In genomic region chr5:55429707-55430253, GRCh38 we compare ENCODE assay signal across 15 cellular contexts.
DNase-seq lines count a peak whose midpoint lies in the region; ATAC-seq, FAIRE-seq and TF ChIP-seq lines count a peak whose summit lies in the region.
"Had no signal": no experiment of that assay in that cellular context is flagged by ENCODE, and none has a peak within 500 bp of the region (broad histone marks: within the 10 kb centered on the region; RNA-seq: fewer than 3 reads in every experiment).

No MANE protein-coding gene starts in this region.

- H3K4me3 Mint-ChIP-seq in nephron = no peak overlapping the region
- H3K4me3 Mint-ChIP-seq: activated naive CD4-positive, alpha-beta T cell treated with anti-CD3 and anti-CD28 coated beads for 36 hours; endodermal cell had no signal

- H3K27me3 ChIP-seq in ascending aorta (no peaks in the 10 kb centered on the region), psoas muscle (ENCODE audit: insufficient read depth in 3 of 3, low read length in 2 of 3) (no peaks in the 10 kb centered on the region)
- H3K27me3 ChIP-seq: vagina had no signal

- TF ChIP-seq CTCF in ascending aorta (IDR thresholded peaks at IDR 0.05) (no peak), nephron (IDR thresholded peaks at IDR 0.05; ENCODE audit: unreplicated experiment in 3 of 3) (no peak), psoas muscle (IDR thresholded peaks at IDR 0.05) (no peak)

- ATAC-seq in HG03565 (IDR thresholded peaks at IDR 0.05; ENCODE audit: unreplicated experiment) (no peak), psoas muscle (no peak), GM19324 (IDR thresholded peaks at IDR 0.05; ENCODE audit: low FRiP score, unreplicated experiment) (no peak)

- H3K9me3 ChIP-seq in ascending aorta = peaks cover 0 to 6% of the 10 kb centered on the region in 2 donors
- no peaks in the 10 kb centered on the region for H3K9me3 ChIP-seq in psoas muscle
- H3K9me3 ChIP-seq: vagina had no signal

- H3K27ac Mint-ChIP-seq in nephron = peak overlapping the region in 2 of 3 experiments; percentile 9 to 19
- H3K27ac Mint-ChIP-seq: endodermal cell had no signal

- H3K27ac ChIP-seq in ascending aorta = peak overlapping the region; percentile 14 to 63
- H3K27ac ChIP-seq in psoas muscle = no peak overlapping the region
- H3K27ac ChIP-seq: HL-60, parathyroid adenoma, vagina had no signal

- peaks cover 31% of the 10 kb centered on the region for H3K9me3 Mint-ChIP-seq in nephron

- H3K36me3 ChIP-seq in ascending aorta = peaks cover 23 to 44% of the 10 kb centered on the region in 2 donors
- peaks cover 4 to 15% of the 10 kb centered on the region in 2 donors for H3K36me3 ChIP-seq in psoas muscle (ENCODE audit: insufficient read depth in 1 of 2, low read depth in 1 of 2)

- H3K4me3 ChIP-seq in ascending aorta (no peak overlapping the region), psoas muscle (no peak overlapping the region)
- H3K4me3 ChIP-seq: vagina had no signal

- FAIRE-seq in HTR-8/SVneo (lab: Jason Lieb, UNC) = peak; percentile 26
- FAIRE-seq: bronchial epithelial cell, GM12892 had no signal

- peaks cover 0 to 16% of the 10 kb centered on the region in 2 donors for H3K4me1 ChIP-seq in ascending aorta
- H3K4me1 ChIP-seq in psoas muscle = peaks cover 42% of the 10 kb centered on the region
- H3K4me1 ChIP-seq: parathyroid adenoma, vagina had no signal

- 82 to 90% (median 83%) methylated on average over 9 of the region's 9 CpGs for WGBS in psoas muscle, 3 donors

- no peaks in the 10 kb centered on the region for H3K27me3 Mint-ChIP-seq in nephron (ENCODE audit: low read depth)

- peaks cover 41% of the 10 kb centered on the region for H3K4me1 Mint-ChIP-seq in nephron

- peaks cover 88% of the 10 kb centered on the region for H3K36me3 Mint-ChIP-seq in nephron (ENCODE audit: low read depth)

- DNase-seq in COR-L47 (lab: John Stamatoyannopoulos, UW) (peak; percentile 45), HTR-8/SVneo (ENCODE audit: insufficient read length, low spot score) (no peak), ascending aorta (ENCODE audit: low spot score in 2 of 2) (no peak), psoas muscle (no peak), NCI-H1930 (lab: John Stamatoyannopoulos, UW) (no peak)
- DNase-seq: activated naive CD4-positive, alpha-beta T cell treated with anti-CD3 and anti-CD28 coated beads for 36 hours; endodermal cell had no signal

- intact Hi-C loops in ascending aorta (cut with DNase I) = loop anchor here (5.0 to 10.0 kb wide), 2 partner anchors 235 to 263 kb away; no protein-coding TSS in a partner anchor
- intact Hi-C loops in psoas muscle (cut with DNase I) = loop anchor here in 1 of 2 donors (10.0 kb wide), 1 partner anchor 205 kb away; no protein-coding TSS in a partner anchor
